Comparison of ENCODE assay signal across 1 cellular context in genomic region chr6:40958740-40959139, GRCh38.
A peak's percentile ranks its signal among the peaks of the same experiment; 100 is the strongest.
TF ChIP-seq lines count a peak whose summit lies in the region.

No MANE protein-coding gene starts in this region.

TF ChIP-seq in HepG2, 621 proteins besides CTCF, POLR2A, EP300 and RAD21:
- TF ChIP-seq MLXIP (CRISPR knock-in tag; IDR thresholded peaks at IDR 0.05; ENCODE audit: borderline replicate concordance) (no peak), SCMH1 (CRISPR knock-in tag; IDR thresholded peaks at IDR 0.05; ENCODE audit: borderline replicate concordance) (no peak), ZBTB21 (CRISPR knock-in tag; IDR thresholded peaks at IDR 0.05) (no peak), ZNF335 (CRISPR knock-in tag; IDR thresholded peaks at IDR 0.05) (no peak), ZNF256 (CRISPR knock-in tag; conservative IDR thresholded peaks at IDR 0.05) (no peak), CHD4 (IDR thresholded peaks at IDR 0.05; ENCODE audit: borderline replicate concordance, low read length) (no peak), AFF4 (CRISPR knock-in tag; IDR thresholded peaks at IDR 0.05) (no peak), ZNF431 (CRISPR knock-in tag; IDR thresholded peaks at IDR 0.05; ENCODE audit: borderline replicate concordance, low read depth) (no peak), FOXP1 (IDR thresholded peaks at IDR 0.05) (no peak), FOXP1 (CRISPR knock-in tag; IDR thresholded peaks at IDR 0.05) (no peak), NR2F2 (IDR thresholded peaks at IDR 0.05; ENCODE audit: borderline replicate concordance, low read depth) (peak; percentile 36; the same call in 1 of the 2 replicates), ATF3 (CRISPR knock-in tag; IDR thresholded peaks at IDR 0.05) (no peak), GFI1 (CRISPR knock-in tag; IDR thresholded peaks at IDR 0.05; ENCODE audit: borderline replicate concordance) (no peak), TCF7 (IDR thresholded peaks at IDR 0.05; ENCODE audit: low read depth) (peak; percentile 57), ZNF441 (CRISPR knock-in tag; IDR thresholded peaks at IDR 0.05; ENCODE audit: borderline replicate concordance) (no peak), ZMYM4 (CRISPR knock-in tag; IDR thresholded peaks at IDR 0.05) (no peak), MAF1 (CRISPR knock-in tag; IDR thresholded peaks at IDR 0.05; ENCODE audit: borderline replicate concordance) (no peak), SRSF4 (IDR thresholded peaks at IDR 0.05; ENCODE audit: low read depth, low read length, poor library complexity, severe bottlenecking) (no peak), HES4 (CRISPR knock-in tag; IDR thresholded peaks at IDR 0.05; ENCODE audit: borderline replicate concordance) (no peak), TBX2 (CRISPR knock-in tag; IDR thresholded peaks at IDR 0.05; ENCODE audit: borderline replicate concordance) (peak; percentile 36; the same call in 1 of the 2 replicates), SOX13 (IDR thresholded peaks at IDR 0.05) (no peak), SOX13 (CRISPR knock-in tag; conservative IDR thresholded peaks at IDR 0.05 in 1 of 2, IDR thresholded peaks at IDR 0.05 in 1 of 2) (peak in 1 of 2 experiments; percentile 34; a peak in 1 of 4 replicates), SALL1 (CRISPR knock-in tag; IDR thresholded peaks at IDR 0.05) (no peak), ZNF75D (CRISPR knock-in tag; IDR thresholded peaks at IDR 0.05; ENCODE audit: borderline replicate concordance) (no peak), SNAPC2 (CRISPR knock-in tag; IDR thresholded peaks at IDR 0.05) (no peak), HNF1A (IDR thresholded peaks at IDR 0.05; ENCODE audit: low read depth) (no peak), HNF1A (CRISPR knock-in tag; IDR thresholded peaks at IDR 0.05; ENCODE audit: borderline replicate concordance) (peak; percentile 34; the same call in 1 of the 2 replicates), HNF1B (CRISPR knock-in tag; IDR thresholded peaks at IDR 0.05) (no peak), SP4 (CRISPR knock-in tag; IDR thresholded peaks at IDR 0.05) (no peak), CBFB (CRISPR knock-in tag; IDR thresholded peaks at IDR 0.05) (peak; percentile 85), ISL2 (CRISPR knock-in tag; IDR thresholded peaks at IDR 0.05) (peak; percentile 56; the same call in 1 of the 2 replicates), SP1 (IDR thresholded peaks at IDR 0.05) (no peak), SP1 (CRISPR knock-in tag; IDR thresholded peaks at IDR 0.05) (no peak), ZNF205 (CRISPR knock-in tag; IDR thresholded peaks at IDR 0.05) (no peak), MED1 (CRISPR knock-in tag; IDR thresholded peaks at IDR 0.05) (peak; percentile 13; the same call in 1 of the 2 replicates), GLMP (CRISPR knock-in tag; IDR thresholded peaks at IDR 0.05; ENCODE audit: borderline replicate concordance) (no peak), KAT2B (IDR thresholded peaks at IDR 0.05; ENCODE audit: borderline replicate concordance, low read depth, low read length) (no peak)
